13 cellular contexts compared by ENCODE assay signal in the genomic region with DNA sequence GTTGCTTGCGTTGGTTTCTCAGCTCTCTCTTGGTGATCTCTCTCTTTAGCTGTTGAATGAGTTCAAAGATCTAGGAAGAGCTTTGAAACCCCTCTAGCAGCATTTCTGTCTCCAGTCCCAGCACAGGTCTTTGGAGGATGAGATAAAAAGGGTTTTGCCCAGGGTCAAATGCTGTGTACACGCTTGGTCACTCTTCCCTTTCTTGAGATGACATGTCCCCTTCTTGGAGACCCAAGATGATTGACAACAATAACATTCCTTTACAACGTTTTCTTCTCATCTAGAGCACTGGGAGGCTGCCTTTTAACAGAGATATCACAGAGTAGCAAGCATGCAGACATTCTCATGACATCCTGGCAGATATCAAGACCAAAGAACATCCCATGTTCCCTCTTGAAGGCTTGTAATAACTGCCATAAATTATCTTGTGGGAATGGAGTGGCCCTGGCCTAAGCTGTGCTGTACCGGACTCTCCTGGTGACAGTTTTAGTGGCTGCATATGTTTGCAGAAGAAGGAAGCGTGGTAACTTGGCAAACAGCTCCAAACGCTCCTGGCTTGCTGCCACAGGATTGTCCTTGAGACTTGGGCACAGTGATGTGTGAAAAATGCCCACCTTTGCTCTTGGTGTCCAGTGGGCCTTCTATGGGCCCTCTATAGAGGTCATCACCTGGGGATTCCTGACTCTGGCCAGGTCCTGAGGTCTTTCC.
A peak's percentile ranks its signal among the peaks of the same experiment; 100 is the strongest.
DNase-seq lines count a peak whose midpoint lies in the region; ATAC-seq, FAIRE-seq and TF ChIP-seq lines count a peak whose summit lies in the region.
"Had no signal": no experiment of that assay in that cellular context is flagged by ENCODE, and none has a peak within 500 bp of the region (broad histone marks: within the 10 kb centered on the region; RNA-seq: fewer than 3 reads in every experiment).

No MANE protein-coding gene starts in this region.

- CTCF ChIA-PET in HepG2 (lab: Yijun Ruan, JAX; ENCODE audit: low intra/inter-chr PET ratio, low total read pairs), result no interaction called here

- no peaks in the 10 kb centered on the region for H3K9me3 Mint-ChIP-seq in osteocyte (ENCODE audit: unreplicated experiment)

- in situ Hi-C loops in HepG2 (cut with HindIII; ENCODE audit: extremely low pct_ligation_motif_present, low pct_unique_long_range_greater_than_20kb), result no loop called here

- H4K20me1 ChIP-seq in HepG2 (ENCODE audit: insufficient read depth, low read length), result no peaks in the 10 kb centered on the region

- no peaks in the 10 kb centered on the region for H3K36me3 ChIP-seq in HepG2 (replicated peaks in 1 of 2; ENCODE audit: control insufficient read depth in 1 of 2, insufficient read depth in 2 of 2, low read length in 2 of 2)
- no peaks in the 10 kb centered on the region for H3K36me3 ChIP-seq in H7 (replicated peaks; ENCODE audit: control insufficient read depth, insufficient read depth, low read length)
- H3K36me3 ChIP-seq: tibial nerve had no signal

- DNase-seq in COLO668 (lab: John Stamatoyannopoulos, UW; ENCODE audit: unreplicated experiment) (peak; percentile 18), Kasumi-1 (lab: John Stamatoyannopoulos, UW) (peak; percentile 19 to 30), SHP77 treated with DMSO at 0.1 percent for 48 hours (lab: John Stamatoyannopoulos, UW) (peak; percentile 73), HepG2 (ENCODE audit: low spot score) (peak; percentile 24), H7 (no peak), osteocyte (ENCODE audit: extremely low spot score, unreplicated experiment) (no peak)
- DNase-seq: activated CD4-positive, alpha-beta T cell treated with anti-CD3 and anti-CD28 coated beads for 48 hours; Caco-2 had no signal

- H3K27ac Mint-ChIP-seq in osteocyte (ENCODE audit: unreplicated experiment), result no peak overlapping the region

- H3K4me3 ChIP-seq in HepG2 (replicated peaks in 1 of 3; ENCODE audit: insufficient read depth in 1 of 3, low read depth in 2 of 3, low read length in 3 of 3) (no peak overlapping the region), H7 (ENCODE audit: insufficient read depth, low read depth, low read length) (no peak overlapping the region)
- H3K4me3 ChIP-seq: tibial nerve had no signal

- FAIRE-seq in HepG2 (lab: Jason Lieb, UNC), result no peak

- ATAC-seq in HepG2 (peak; percentile 76), GM18873 (IDR thresholded peaks at IDR 0.05; ENCODE audit: low FRiP score, unreplicated experiment) (no peak), HG02884 (IDR thresholded peaks at IDR 0.05; ENCODE audit: unreplicated experiment) (no peak)

- no peak overlapping the region for H3K4me3 Mint-ChIP-seq in osteocyte (ENCODE audit: unreplicated experiment)

- POLR2A ChIA-PET in HepG2 (lab: Yijun Ruan, JAX), result no interaction called here

- H2AFZ ChIP-seq in HepG2 (ENCODE audit: low read length), result no peak overlapping the region

- TF ChIP-seq POLR2A in HepG2 (IDR thresholded peaks at IDR 0.05; ENCODE audit: insufficient read depth in 1 of 2, low read depth in 2 of 2, low read length in 2 of 2), result no peak

- no peaks in the 10 kb centered on the region for H3K27me3 ChIP-seq in HepG2 (ENCODE audit: control insufficient read depth in 1 of 2, insufficient read depth in 2 of 2, low read length in 2 of 2)
- no peaks in the 10 kb centered on the region for H3K27me3 ChIP-seq in H7 (ENCODE audit: control insufficient read depth, insufficient read depth, low read length)
- H3K27me3 ChIP-seq: tibial nerve had no signal

- H3K4me2 ChIP-seq in HepG2 (ENCODE audit: low read depth, low read length), result no peak overlapping the region
- H3K4me2 ChIP-seq: KMS-11 had no signal

- TF ChIP-seq EP300 in HepG2 (IDR thresholded peaks at IDR 0.05; ENCODE audit: low read depth in 2 of 2, low read length in 2 of 2), result no peak
- no peak for TF ChIP-seq EP300 in HepG2 (CRISPR knock-in tag; IDR thresholded peaks at IDR 0.05; ENCODE audit: borderline replicate concordance)

- H3K36me3 Mint-ChIP-seq in osteocyte (ENCODE audit: unreplicated experiment), result no peaks in the 10 kb centered on the region

- H3K9me3 ChIP-seq in HepG2 (ENCODE audit: low read length), result no peaks in the 10 kb centered on the region
- H3K9me3 ChIP-seq: Caco-2, tibial nerve had no signal

- H3K4me1 ChIP-seq in HepG2 (ENCODE audit: insufficient read depth, low read length), result peaks cover 20% of the 10 kb centered on the region

- peaks cover 21% of the 10 kb centered on the region for H3K4me1 Mint-ChIP-seq in osteocyte (ENCODE audit: unreplicated experiment)

- TF ChIP-seq CTCF in HepG2 (CRISPR knock-in tag; IDR thresholded peaks at IDR 0.05) (no peak), osteocyte (IDR thresholded peaks at IDR 0.05) (no peak)

- H3K27ac ChIP-seq in HepG2 (ENCODE audit: extremely low read length, insufficient read depth, low read length), result no peak overlapping the region
- H3K27ac ChIP-seq: epithelial cell of prostate, KMS-11 had no signal

- no TSS peak for BruUV-seq in HepG2 (replicated peaks; lab: Mats Ljungman, UMichigan)

- no peak for TF ChIP-seq RAD21 in HepG2 (CRISPR knock-in tag; IDR thresholded peaks at IDR 0.05)

- intact Hi-C loops in HepG2 (cut with micrococcal nuclease; ENCODE audit: unreplicated experiment), result no loop called here

- no peak overlapping the region for H3K9ac ChIP-seq in HepG2 (ENCODE audit: insufficient read depth, low read depth, low read length)
- H3K9ac ChIP-seq: KMS-11 had no signal

- no peaks in the 10 kb centered on the region for H3K79me2 ChIP-seq in HepG2 (ENCODE audit: insufficient read depth, low read length)

- 17% methylated on average over 4 of the region's 6 CpGs for WGBS in HepG2 (ENCODE audit: low lambda C conversion rate)

- no peaks in the 10 kb centered on the region for H3K27me3 Mint-ChIP-seq in osteocyte (ENCODE audit: unreplicated experiment)

TF ChIP-seq in HepG2, 621 proteins besides CTCF, POLR2A, EP300 and RAD21 (continues in another document):
- no peak for TF ChIP-seq NFE2L1 (CRISPR knock-in tag; IDR thresholded peaks at IDR 0.05; ENCODE audit: borderline replicate concordance)
- TF ChIP-seq, protein P1, sequence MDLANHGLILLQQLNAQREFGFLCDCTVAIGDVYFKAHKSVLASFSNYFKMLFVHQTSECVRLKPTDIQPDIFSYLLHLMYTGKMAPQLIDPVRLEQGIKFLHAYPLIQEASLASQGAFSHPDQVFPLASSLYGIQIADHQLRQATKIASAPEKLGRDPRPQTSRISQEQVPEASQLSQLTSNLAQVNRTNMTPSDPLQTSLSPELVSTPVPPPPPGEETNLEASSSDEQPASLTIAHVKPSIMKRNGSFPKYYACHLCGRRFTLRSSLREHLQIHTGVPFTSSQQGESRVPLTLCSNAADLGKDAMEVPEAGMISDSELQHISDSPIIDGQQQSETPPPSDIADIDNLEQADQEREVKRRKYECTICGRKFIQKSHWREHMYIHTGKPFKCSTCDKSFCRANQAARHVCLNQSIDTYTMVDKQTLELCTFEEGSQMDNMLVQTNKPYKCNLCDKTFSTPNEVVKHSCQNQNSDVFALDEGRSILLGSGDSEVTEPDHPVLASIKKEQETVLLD (CRISPR knock-in tag; IDR thresholded peaks at IDR 0.05; ENCODE audit: low read depth), result no peak
- TF ChIP-seq FOXK2 (IDR thresholded peaks at IDR 0.05), result no peak
- TF ChIP-seq, protein P2, sequence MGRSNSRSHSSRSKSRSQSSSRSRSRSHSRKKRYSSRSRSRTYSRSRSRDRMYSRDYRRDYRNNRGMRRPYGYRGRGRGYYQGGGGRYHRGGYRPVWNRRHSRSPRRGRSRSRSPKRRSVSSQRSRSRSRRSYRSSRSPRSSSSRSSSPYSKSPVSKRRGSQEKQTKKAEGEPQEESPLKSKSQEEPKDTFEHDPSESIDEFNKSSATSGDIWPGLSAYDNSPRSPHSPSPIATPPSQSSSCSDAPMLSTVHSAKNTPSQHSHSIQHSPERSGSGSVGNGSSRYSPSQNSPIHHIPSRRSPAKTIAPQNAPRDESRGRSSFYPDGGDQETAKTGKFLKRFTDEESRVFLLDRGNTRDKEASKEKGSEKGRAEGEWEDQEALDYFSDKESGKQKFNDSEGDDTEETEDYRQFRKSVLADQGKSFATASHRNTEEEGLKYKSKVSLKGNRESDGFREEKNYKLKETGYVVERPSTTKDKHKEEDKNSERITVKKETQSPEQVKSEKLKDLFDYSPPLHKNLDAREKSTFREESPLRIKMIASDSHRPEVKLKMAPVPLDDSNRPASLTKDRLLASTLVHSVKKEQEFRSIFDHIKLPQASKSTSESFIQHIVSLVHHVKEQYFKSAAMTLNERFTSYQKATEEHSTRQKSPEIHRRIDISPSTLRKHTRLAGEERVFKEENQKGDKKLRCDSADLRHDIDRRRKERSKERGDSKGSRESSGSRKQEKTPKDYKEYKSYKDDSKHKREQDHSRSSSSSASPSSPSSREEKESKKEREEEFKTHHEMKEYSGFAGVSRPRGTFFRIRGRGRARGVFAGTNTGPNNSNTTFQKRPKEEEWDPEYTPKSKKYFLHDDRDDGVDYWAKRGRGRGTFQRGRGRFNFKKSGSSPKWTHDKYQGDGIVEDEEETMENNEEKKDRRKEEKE (IDR thresholded peaks at IDR 0.05), result no peak
- TF ChIP-seq PAF1 (CRISPR knock-in tag; IDR thresholded peaks at IDR 0.05), result no peak
- TF ChIP-seq, protein P3, sequence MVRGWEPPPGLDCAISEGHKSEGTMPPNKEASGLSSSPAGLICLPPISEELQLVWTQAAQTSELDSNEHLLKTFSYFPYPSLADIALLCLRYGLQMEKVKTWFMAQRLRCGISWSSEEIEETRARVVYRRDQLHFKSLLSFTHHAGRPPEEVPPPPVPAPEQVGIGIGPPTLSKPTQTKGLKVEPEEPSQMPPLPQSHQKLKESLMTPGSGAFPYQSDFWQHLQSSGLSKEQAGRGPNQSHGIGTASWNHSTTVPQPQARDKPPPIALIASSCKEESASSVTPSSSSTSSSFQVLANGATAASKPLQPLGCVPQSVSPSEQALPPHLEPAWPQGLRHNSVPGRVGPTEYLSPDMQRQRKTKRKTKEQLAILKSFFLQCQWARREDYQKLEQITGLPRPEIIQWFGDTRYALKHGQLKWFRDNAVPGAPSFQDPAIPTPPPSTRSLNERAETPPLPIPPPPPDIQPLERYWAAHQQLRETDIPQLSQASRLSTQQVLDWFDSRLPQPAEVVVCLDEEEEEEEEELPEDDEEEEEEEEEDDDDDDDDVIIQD (CRISPR knock-in tag; IDR thresholded peaks at IDR 0.05; ENCODE audit: low read depth), result no peak
- TF ChIP-seq MYNN (CRISPR knock-in tag; IDR thresholded peaks at IDR 0.05; ENCODE audit: low read depth), result no peak
- TF ChIP-seq MAFF (IDR thresholded peaks at IDR 0.05; ENCODE audit: low read depth, low read length), result no peak
- no peak for TF ChIP-seq TBX2 (CRISPR knock-in tag; IDR thresholded peaks at IDR 0.05; ENCODE audit: borderline replicate concordance)
- TF ChIP-seq, protein P4, sequence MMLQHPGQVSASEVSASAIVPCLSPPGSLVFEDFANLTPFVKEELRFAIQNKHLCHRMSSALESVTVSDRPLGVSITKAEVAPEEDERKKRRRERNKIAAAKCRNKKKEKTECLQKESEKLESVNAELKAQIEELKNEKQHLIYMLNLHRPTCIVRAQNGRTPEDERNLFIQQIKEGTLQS (CRISPR knock-in tag; IDR thresholded peaks at IDR 0.05), result no peak

Comparison
In these comparisons a context has a peak if more than half of its experiments do, and no peak if none do; other contexts are left out.
1. DNase-seq: peak in COLO668 (single experiment), Kasumi-1 (2 of 2), SHP77 treated with DMSO at 0.1 percent for 48 hours (single experiment) and HepG2 (single experiment); none in H7 (single experiment) and osteocyte (single experiment).